8 cellular contexts compared by ENCODE assay signal in the genomic region with DNA sequence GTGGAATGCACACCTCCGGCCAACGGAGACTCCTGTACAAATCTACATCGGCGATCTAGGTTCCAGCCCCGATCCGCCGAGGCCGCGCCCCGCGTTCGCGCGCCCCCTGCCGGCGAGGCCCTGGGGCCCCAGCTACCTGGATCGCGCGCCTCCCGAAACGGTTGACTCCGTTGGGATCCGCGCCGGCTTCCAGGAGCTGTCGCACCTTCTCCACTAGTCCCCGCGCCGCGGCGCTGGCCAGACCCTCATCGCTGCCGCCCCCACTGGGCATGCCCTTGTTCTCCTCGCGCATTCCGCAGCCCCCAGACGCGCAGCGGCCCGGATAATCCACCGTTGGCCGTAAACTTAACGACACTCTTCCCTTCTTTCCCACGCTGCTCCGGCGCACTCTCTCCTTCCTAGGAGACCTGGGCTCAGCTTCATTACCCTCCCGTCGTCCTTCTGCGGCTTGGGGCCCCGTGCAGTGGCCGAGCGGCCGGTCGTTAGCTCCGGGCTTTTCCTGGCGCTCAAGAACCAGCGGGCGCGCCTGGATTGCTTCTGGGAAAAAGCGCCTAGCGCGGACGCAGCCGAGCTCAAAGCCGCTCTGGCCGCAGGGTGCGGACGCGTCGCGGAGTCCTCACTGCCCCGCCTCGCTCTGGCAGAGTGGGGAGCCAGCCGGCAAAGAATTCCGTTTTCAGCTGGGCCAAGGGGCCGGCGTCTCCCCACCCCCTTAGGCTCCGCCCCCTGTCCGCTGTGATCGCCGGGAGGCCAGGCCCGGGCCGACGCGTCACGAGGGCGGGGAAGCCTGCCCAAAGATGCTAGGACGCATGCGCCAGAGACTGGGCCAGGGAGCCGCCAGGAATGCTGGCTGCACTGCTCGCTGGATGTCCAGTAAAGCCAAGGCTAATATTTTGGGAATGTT. TPM values are rescaled to one million over a fixed set of nuclear protein-coding genes. Genes with fewer than 3 reads are reported as not detected.
A peak's percentile ranks its signal among the peaks of the same experiment; 100 is the strongest.
DNase-seq lines count a peak whose midpoint lies in the region; ATAC-seq, FAIRE-seq and TF ChIP-seq lines count a peak whose summit lies in the region.

A gene with protein sequence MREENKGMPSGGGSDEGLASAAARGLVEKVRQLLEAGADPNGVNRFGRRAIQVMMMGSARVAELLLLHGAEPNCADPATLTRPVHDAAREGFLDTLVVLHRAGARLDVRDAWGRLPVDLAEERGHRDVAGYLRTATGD (minus strand): TSS at position 644 of the 901 bp plus-strand sequence. CDS start 352 bp downstream, at position 292.

- H3K36me3 ChIP-seq in Peyer's patch (peaks cover 0 to 7% (median 0%) of the 10 kb centered on the region in 3 donors), neutrophil (no peaks in the 10 kb centered on the region), upper lobe of left lung (peaks cover 0 to 3% (median 0%) of the 10 kb centered on the region in 4 donors)

- peaks cover 0 to 9% of the 10 kb centered on the region in 2 donors for H3K27me3 ChIP-seq in Peyer's patch
- H3K27me3 ChIP-seq in neutrophil: peaks cover 100% of the 10 kb centered on the region
- peaks cover 0 to 10% (median 2%) of the 10 kb centered on the region in 4 donors for H3K27me3 ChIP-seq in upper lobe of left lung

- peak within 1 kb of the TSS; percentile 78 for H3K4me3 Mint-ChIP-seq in activated naive CD4-positive, alpha-beta T cell treated with anti-CD3 and anti-CD28 coated beads, Interleukin-2, amount 10 ng/mL, durations not matched to agents 7 days and 5 days

- H3K9me3 Mint-ChIP-seq in activated naive CD4-positive, alpha-beta T cell treated with anti-CD3 and anti-CD28 coated beads, Interleukin-2, amount 10 ng/mL, durations not matched to agents 7 days and 5 days: no peaks in the 10 kb centered on the region

- FAIRE-seq in D721Med (lab: Jason Lieb, UNC): no peak

- peak within 1 kb of the TSS; percentile 79 to 94 (median 88) for H3K27ac ChIP-seq in Peyer's patch
- H3K27ac ChIP-seq in neutrophil: no peak within 1 kb of the TSS
- H3K27ac ChIP-seq in upper lobe of left lung: peak within 1 kb of the TSS; percentile 81 to 95 (median 92)

- CTCF ChIA-PET in activated naive CD4-positive, alpha-beta T cell treated with anti-CD3 and anti-CD28 coated beads, Interleukin-2, amount 10 ng/mL, durations not matched to agents 7 days and 5 days (lab: Charles Lee): interaction anchor here (0.6 to 4.0 kb wide), 25 partner anchors 8 to 206 kb away, joined by 3 to 59 read pairs (median 5); a partner anchor contains a TSS

- peak within 1 kb of the TSS; percentile 56 for H3K27ac Mint-ChIP-seq in activated naive CD4-positive, alpha-beta T cell treated with anti-CD3 and anti-CD28 coated beads, Interleukin-2, amount 10 ng/mL, durations not matched to agents 7 days and 5 days

- H3K4me1 Mint-ChIP-seq in activated naive CD4-positive, alpha-beta T cell treated with anti-CD3 and anti-CD28 coated beads, Interleukin-2, amount 10 ng/mL, durations not matched to agents 7 days and 5 days: peaks cover 32% of the 10 kb centered on the region

- 2 to 3% methylated on average over 58 to 59 of the region's 91 CpGs for WGBS in upper lobe of left lung, 2 donors

- TF ChIP-seq CTCF in D721Med (IDR thresholded peaks at IDR 0.05; ENCODE audit: insufficient read depth, missing control alignments) (peak; percentile 58), Peyer's patch (IDR thresholded peaks at IDR 0.05) (peak; percentile 66 to 98 (median 90)), neutrophil (IDR thresholded peaks at IDR 0.05) (peak; percentile 75), upper lobe of left lung (IDR thresholded peaks at IDR 0.05) (peak; percentile 89 to 95 (median 92))

- H3K4me3 ChIP-seq in Peyer's patch: peak within 1 kb of the TSS; percentile 64 to 76 (median 68)
- peak within 1 kb of the TSS; percentile 73 to 74 for H3K4me3 ChIP-seq in neutrophil (ENCODE audit: low read depth in 1 of 2, low read length in 1 of 2)
- peak within 1 kb of the TSS; percentile 62 to 79 (median 71) for H3K4me3 ChIP-seq in upper lobe of left lung

- peak in 1 of 4 donors; percentile 46 for TF ChIP-seq EP300 in upper lobe of left lung (IDR thresholded peaks at IDR 0.05)

- H3K27me3 Mint-ChIP-seq in activated naive CD4-positive, alpha-beta T cell treated with anti-CD3 and anti-CD28 coated beads, Interleukin-2, amount 10 ng/mL, durations not matched to agents 7 days and 5 days: peaks cover 62% of the 10 kb centered on the region

- H3K36me3 Mint-ChIP-seq in activated naive CD4-positive, alpha-beta T cell treated with anti-CD3 and anti-CD28 coated beads, Interleukin-2, amount 10 ng/mL, durations not matched to agents 7 days and 5 days: peaks cover 33% of the 10 kb centered on the region

- H3K4me1 ChIP-seq in Peyer's patch (peaks cover 0 to 6% (median 3%) of the 10 kb centered on the region in 4 donors), neutrophil (ENCODE audit: control insufficient read depth in 1 of 2, insufficient read depth in 1 of 2, low read depth in 1 of 2, low read length in 1 of 2) (peaks cover 13% of the 10 kb centered on the region in 2 experiments), upper lobe of left lung (peaks cover 9 to 41% (median 11%) of the 10 kb centered on the region in 4 donors)

- DNase-seq in D721Med (ENCODE audit: insufficient read length, low spot score) (peak; percentile 78), HT-29 (ENCODE audit: low spot score) (peak; percentile 98), Peyer's patch (peak; percentile 82 to 98 (median 96)), germinal center (ENCODE audit: low spot score) (peak; percentile 94), upper lobe of left lung (peak; percentile 95 to 97)
- DNase-seq in activated naive CD4-positive, alpha-beta T cell treated with anti-CD3 and anti-CD28 coated beads, Interleukin-2, amount 10 ng/mL, durations not matched to agents 7 days and 5 days: peak; percentile 70

- TF ChIP-seq POLR2A in Peyer's patch (IDR thresholded peaks at IDR 0.05) (peak; percentile 91 to 94), upper lobe of left lung (IDR thresholded peaks at IDR 0.05) (peak in 2 of 4 donors; percentile 80 to 84)

- ATAC-seq in GM21381 (IDR thresholded peaks at IDR 0.05; ENCODE audit: unreplicated experiment) (peak; percentile 90), upper lobe of left lung (ENCODE audit: low FRiP score in 2 of 2) (peak; percentile 99)

- H3K9me3 ChIP-seq in Peyer's patch: no peaks in the 10 kb centered on the region
- H3K9me3 ChIP-seq in neutrophil: no peaks in the 10 kb centered on the region
- H3K9me3 ChIP-seq in upper lobe of left lung: no peaks in the 10 kb centered on the region

RNA-seq across cellular contexts. Expression of the gene that starts here (rescaled TPM):
- total RNA-seq in HT-29 (2014; rRNA removed; shearing (Covaris generic)): 13.0 and 24.8 TPM in 2 replicates
- total RNA-seq in Peyer's patch: 100 to 1,000 TPM in 3 of 4 donors, 10 to 100 TPM in 1; 15.7 to 375 (median 228) TPM
- 10 to 100 TPM; 27.2 to 90.6 (median 52.6) TPM for total RNA-seq in upper lobe of left lung
